ENCODE assay signal across 8 cellular contexts in the genomic region with DNA sequence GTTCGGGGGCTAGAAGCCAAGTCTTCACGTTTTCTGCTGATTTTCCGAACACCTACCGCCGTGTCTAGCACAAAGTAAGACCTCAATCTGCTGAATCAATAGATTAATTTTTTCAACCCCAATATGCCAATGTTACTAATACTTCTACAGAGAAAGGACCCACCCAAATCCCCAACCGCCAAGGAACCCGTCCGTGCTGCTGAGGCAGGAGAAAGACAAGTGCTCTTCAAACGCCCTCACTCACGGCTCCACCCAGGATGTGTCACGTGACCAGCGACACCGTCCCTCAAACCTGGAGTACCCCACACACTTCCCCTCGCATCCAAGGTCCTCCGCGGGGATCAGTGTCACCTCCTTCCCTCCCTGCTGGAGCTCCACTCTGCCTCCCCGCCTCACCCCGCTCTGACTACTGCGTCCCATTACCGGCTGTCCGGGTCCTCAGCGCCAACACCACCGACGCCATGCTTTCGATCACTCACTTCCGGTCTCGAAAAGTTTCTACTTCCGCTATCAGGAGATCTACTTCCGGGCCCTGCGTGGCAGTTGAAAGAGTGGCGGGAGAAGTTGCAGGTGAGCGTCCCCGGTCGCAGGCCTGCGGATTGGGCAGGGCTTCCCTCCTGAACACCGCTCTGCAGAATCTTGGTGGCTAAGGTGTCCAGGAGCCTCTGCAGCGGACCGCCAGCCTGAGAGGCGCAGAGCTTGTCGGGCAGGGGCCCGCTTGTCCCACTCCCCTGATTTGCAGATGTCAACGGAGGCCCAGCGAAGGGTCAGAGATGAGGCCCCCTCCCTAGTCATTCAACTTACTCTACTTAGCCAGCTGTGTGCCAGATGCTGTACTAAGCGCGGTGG. TPM values are rescaled to one million over a fixed set of nuclear protein-coding genes. Genes with fewer than 3 reads are reported as not detected.
DNase-seq lines count a peak whose midpoint lies in the region; ATAC-seq and TF ChIP-seq lines count a peak whose summit lies in the region.

A gene with protein sequence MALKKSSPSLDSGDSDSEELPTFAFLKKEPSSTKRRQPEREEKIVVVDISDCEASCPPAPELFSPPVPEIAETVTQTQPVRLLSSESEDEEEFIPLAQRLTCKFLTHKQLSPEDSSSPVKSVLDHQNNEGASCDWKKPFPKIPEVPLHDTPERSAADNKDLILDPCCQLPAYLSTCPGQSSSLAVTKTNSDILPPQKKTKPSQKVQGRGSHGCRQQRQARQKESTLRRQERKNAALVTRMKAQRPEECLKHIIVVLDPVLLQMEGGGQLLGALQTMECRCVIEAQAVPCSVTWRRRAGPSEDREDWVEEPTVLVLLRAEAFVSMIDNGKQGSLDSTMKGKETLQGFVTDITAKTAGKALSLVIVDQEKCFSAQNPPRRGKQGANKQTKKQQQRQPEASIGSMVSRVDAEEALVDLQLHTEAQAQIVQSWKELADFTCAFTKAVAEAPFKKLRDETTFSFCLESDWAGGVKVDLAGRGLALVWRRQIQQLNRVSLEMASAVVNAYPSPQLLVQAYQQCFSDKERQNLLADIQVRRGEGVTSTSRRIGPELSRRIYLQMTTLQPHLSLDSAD (plus strand): TSS at position 522 of the 849 bp plus-strand sequence. CDS start 1,980 bp downstream, outside the sequence.
MRPL27 (minus strand) TSS at position 477 of the 849 bp plus-strand sequence; CDS start at position 463, 14 bp downstream.

- DNase-seq in GM12864 (ENCODE audit: low read depth) (peak; percentile 83), NCI-H1417 treated with DMSO at 0.1 percent for 48 hours (lab: John Stamatoyannopoulos, UW) (peak; percentile 73), T follicular helper cell (ENCODE audit: low read depth) (peak; percentile 76), adipocyte (ENCODE audit: low read depth) (peak; percentile 93), left cardiac atrium (peak; percentile 90), progenitor cell of endocrine pancreas (ENCODE audit: low spot score, unreplicated experiment) (peak; percentile 57), ureter (ENCODE audit: low spot score) (peak; percentile 87)

- ATAC-seq in HG02678 (IDR thresholded peaks at IDR 0.05; ENCODE audit: unreplicated experiment) (peak; percentile 90), left cardiac atrium (peak; percentile 95 to 96)

- no peaks in the 10 kb centered on the region for H3K27me3 ChIP-seq in adipocyte (replicated peaks; ENCODE audit: control insufficient read depth, insufficient read depth, low read length)

- H3K36me3 ChIP-seq in adipocyte (ENCODE audit: control insufficient read depth, insufficient read depth, low read length, severe bottlenecking): peaks cover 26% of the 10 kb centered on the region

- peaks cover 15% of the 10 kb centered on the region for H3K4me1 Mint-ChIP-seq in progenitor cell of endocrine pancreas (ENCODE audit: low read depth)

- intact Hi-C loops in left cardiac atrium (cut with DNase I): no loop called here

- H3K4me1 ChIP-seq in adipocyte (ENCODE audit: control insufficient read depth, insufficient read depth, low read length): peaks cover 12% of the 10 kb centered on the region

- peaks cover 1% of the 10 kb centered on the region for H3K36me3 Mint-ChIP-seq in progenitor cell of endocrine pancreas (ENCODE audit: insufficient read depth)

- H3K9me3 ChIP-seq in adipocyte (ENCODE audit: control insufficient read depth, low read length): no peaks in the 10 kb centered on the region

- peak within 1 kb of the TSS; percentile 91 for H3K9ac ChIP-seq in adipocyte (ENCODE audit: low read length)

- no peaks in the 10 kb centered on the region for H3K27me3 Mint-ChIP-seq in progenitor cell of endocrine pancreas

- H3K4me3 Mint-ChIP-seq in progenitor cell of endocrine pancreas (ENCODE audit: low read depth): peak within 1 kb of the TSS; percentile 99

- no peak for TF ChIP-seq CTCF in GM12864 (IDR thresholded peaks at IDR 0.05; ENCODE audit: low read depth, low read length, missing control alignments)
- TF ChIP-seq CTCF in progenitor cell of endocrine pancreas (IDR thresholded peaks at IDR 0.05; ENCODE audit: unreplicated experiment): no peak

- H3K4me3 ChIP-seq in GM12864 (ENCODE audit: low read depth, low read length) (peak within 1 kb of the TSS; percentile 73), adipocyte (ENCODE audit: low read length) (peak within 1 kb of the TSS; percentile 93)

- H3K27ac Mint-ChIP-seq in progenitor cell of endocrine pancreas: peak within 1 kb of the TSS; percentile 98

- H3K9me3 Mint-ChIP-seq in progenitor cell of endocrine pancreas (ENCODE audit: low read depth): no peaks in the 10 kb centered on the region

RNA-seq across cellular contexts. Expression of the first gene that starts in this region (rescaled TPM):
- total RNA-seq in left cardiac atrium: 1 to 10 TPM in 1 of 2 donors, under 1 TPM in 1; 0.24 to 1.3 TPM
- 10.1 and 15.0 TPM in 2 replicates for total RNA-seq in progenitor cell of endocrine pancreas
- 0.94 TPM for total RNA-seq in ureter

RNA-seq across cellular contexts. Expression of gene MRPL27, which starts in this region (rescaled TPM):
- total RNA-seq in left cardiac atrium (10 to 100 TPM; 68.6 to 78.5 TPM), progenitor cell of endocrine pancreas (59.1 and 59.6 TPM in 2 replicates), ureter (55.0 TPM)

Comparison
In these comparisons a context has a peak if more than half of its experiments do, and no peak if none do; other contexts are left out.
1. Peak in every context shown above with its lines: DNase-seq, ATAC-seq and H3K4me3 ChIP-seq.